8 cellular contexts compared by ENCODE assay signal in the genomic region with DNA sequence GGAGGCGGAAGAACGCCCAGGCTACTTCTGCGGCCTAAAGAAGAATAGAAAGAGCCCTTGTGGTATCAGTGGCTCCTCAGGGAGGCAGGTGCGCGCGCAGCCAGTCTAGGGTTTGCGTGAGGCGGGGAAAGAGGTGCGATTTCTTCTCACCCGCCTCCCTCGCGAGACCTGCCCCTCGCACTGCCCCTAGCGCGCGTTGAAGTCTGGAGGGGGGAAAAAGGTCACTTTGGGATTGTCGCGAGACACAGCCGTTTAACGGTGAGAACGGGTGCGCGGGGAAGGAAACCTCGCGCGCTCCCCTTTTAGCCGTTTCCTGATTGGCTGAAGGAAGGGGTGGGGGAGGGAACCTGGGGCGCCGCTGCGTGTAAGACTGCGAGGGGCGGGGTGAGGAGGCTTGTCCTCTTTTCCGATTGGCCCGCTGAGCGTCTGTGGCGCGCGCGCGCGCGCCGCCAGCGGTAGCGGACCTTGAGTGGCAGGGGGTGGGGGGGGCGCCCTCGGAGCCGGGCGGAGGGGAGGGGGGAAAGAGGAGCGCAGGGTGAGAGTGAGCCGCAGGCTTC. TPM values are rescaled to one million over a fixed set of nuclear protein-coding genes. Genes with fewer than 3 reads are reported as not detected.
DNase-seq lines count a peak whose midpoint lies in the region; ATAC-seq and TF ChIP-seq lines count a peak whose summit lies in the region.

A gene with protein sequence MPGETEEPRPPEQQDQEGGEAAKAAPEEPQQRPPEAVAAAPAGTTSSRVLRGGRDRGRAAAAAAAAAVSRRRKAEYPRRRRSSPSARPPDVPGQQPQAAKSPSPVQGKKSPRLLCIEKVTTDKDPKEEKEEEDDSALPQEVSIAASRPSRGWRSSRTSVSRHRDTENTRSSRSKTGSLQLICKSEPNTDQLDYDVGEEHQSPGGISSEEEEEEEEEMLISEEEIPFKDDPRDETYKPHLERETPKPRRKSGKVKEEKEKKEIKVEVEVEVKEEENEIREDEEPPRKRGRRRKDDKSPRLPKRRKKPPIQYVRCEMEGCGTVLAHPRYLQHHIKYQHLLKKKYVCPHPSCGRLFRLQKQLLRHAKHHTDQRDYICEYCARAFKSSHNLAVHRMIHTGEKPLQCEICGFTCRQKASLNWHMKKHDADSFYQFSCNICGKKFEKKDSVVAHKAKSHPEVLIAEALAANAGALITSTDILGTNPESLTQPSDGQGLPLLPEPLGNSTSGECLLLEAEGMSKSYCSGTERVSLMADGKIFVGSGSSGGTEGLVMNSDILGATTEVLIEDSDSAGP (plus strand): TSS at position 429 of the 557 bp plus-strand sequence. CDS start 219 bp downstream, outside the sequence.

- H3K4me3 ChIP-seq in GM12864 (ENCODE audit: low read depth, low read length) (peak within 1 kb of the TSS; percentile 99), parathyroid adenoma (ENCODE audit: low read depth, low read length) (peak within 1 kb of the TSS; percentile 99), tibial artery (peak within 1 kb of the TSS; percentile 90 to 98)

- ATAC-seq in HG02798 (IDR thresholded peaks at IDR 0.05; ENCODE audit: poor library complexity, unreplicated experiment), result peak; percentile 44

- peak within 1 kb of the TSS; percentile 92 for H3K4me2 ChIP-seq in parathyroid adenoma (ENCODE audit: low read length)

- peak within 1 kb of the TSS; percentile 94 for H3K9ac ChIP-seq in parathyroid adenoma

- peaks cover 14% of the 10 kb centered on the region for H3K79me2 ChIP-seq in parathyroid adenoma

- H3K36me3 ChIP-seq in parathyroid adenoma (ENCODE audit: control insufficient read depth, insufficient read depth, low read length) (no peaks in the 10 kb centered on the region), tibial artery (peaks cover 0 to 4% (median 0%) of the 10 kb centered on the region in 3 donors)

- H3K4me1 ChIP-seq in parathyroid adenoma, result no peaks in the 10 kb centered on the region
- peaks cover 0 to 73% (median 47%) of the 10 kb centered on the region in 4 donors for H3K4me1 ChIP-seq in tibial artery

- peak within 1 kb of the TSS; percentile 89 for H2AFZ ChIP-seq in parathyroid adenoma

- H3K9me3 ChIP-seq in parathyroid adenoma (ENCODE audit: control insufficient read depth, low read length) (no peaks in the 10 kb centered on the region), tibial artery (no peaks in the 10 kb centered on the region)

- intact Hi-C loops in cardiac septum (cut with DNase I), result loop anchor here (2.0 to 5.0 kb wide), 3 partner anchors 49 to 1011 kb away; partner anchors contain the start of genes CLP1 and UBE2L6
- intact Hi-C loops in tibial artery (cut with DNase I; ENCODE audit: low total_unique reads), result loop anchor here (5.0 to 10.0 kb wide), 2 partner anchors 96 to 911 kb away; partner anchors contain the start of gene ZDHHC5

- H3K27ac ChIP-seq in adipose tissue (ENCODE audit: low read depth, low read length), result peak within 1 kb of the TSS; percentile 96
- H3K27ac ChIP-seq in parathyroid adenoma, result peak within 1 kb of the TSS; percentile 99
- H3K27ac ChIP-seq in tibial artery, result peak within 1 kb of the TSS; percentile 100

- whole genome bisulfite sequencing in adipose tissue, 3 donors, result 0% methylated on average over 42 to 50 of the region's 51 CpGs

- no peaks in the 10 kb centered on the region for H3K27me3 ChIP-seq in parathyroid adenoma (ENCODE audit: control insufficient read depth, insufficient read depth, low read length)
- no peaks in the 10 kb centered on the region for H3K27me3 ChIP-seq in tibial artery

- TF ChIP-seq CTCF in GM12864 (IDR thresholded peaks at IDR 0.05; ENCODE audit: low read depth, low read length, missing control alignments) (no peak), parathyroid adenoma (IDR thresholded peaks at IDR 0.05) (no peak), tibial artery (IDR thresholded peaks at IDR 0.05) (peak in 1 of 2 experiments; percentile 24)

- peak; percentile 93 for DNase-seq in GM12864 (ENCODE audit: low read depth)
- DNase-seq in NCI-H146 treated with DMSO at 0.1 percent for 48 hours (lab: John Stamatoyannopoulos, UW; ENCODE audit: unreplicated experiment), result peak; percentile 90
- peak; percentile 96 to 99 (median 97) for DNase-seq in T-helper 1 cell
- peak; percentile 99 for DNase-seq in cardiac septum (ENCODE audit: low spot score)
- peak; percentile 98 to 99 for DNase-seq in tibial artery

RNA-seq across cellular contexts. Expression of the gene that starts here (rescaled TPM):
- polyA plus RNA-seq in adipose tissue, result 10 to 100 TPM; 10.8 to 31.7 (median 23.8) TPM
- total RNA-seq in cardiac septum, result 63.1 TPM

Comparison
In these comparisons a context has a peak if more than half of its experiments do, and no peak if none do; other contexts are left out.
1. Peak in every context shown above with its lines: DNase-seq, ATAC-seq, H3K4me3 ChIP-seq and H3K27ac ChIP-seq.